ENCODE assay signal across 8 cellular contexts in genomic region chr4:153114771-153115321, GRCh38.
DNase-seq lines count a peak whose midpoint lies in the region; ATAC-seq and TF ChIP-seq lines count a peak whose summit lies in the region.

No MANE protein-coding gene starts in this region.

- DNase-seq in LoVo (ENCODE audit: low spot score), result peak; percentile 79
- DNase-seq in activated CD8-positive, alpha-beta memory T cell treated with anti-CD3 and anti-CD28 coated beads, Interleukin-2, amount 50 U/mL, for 24 hours (ENCODE audit: extremely low read depth), result peak; percentile 27
- DNase-seq in fibroblast of villous mesenchyme (ENCODE audit: low read depth), result peak; percentile 43
- peak; percentile 21 to 41 for DNase-seq in stimulated activated CD8-positive, alpha-beta memory T cell treated with anti-CD3 and anti-CD28 coated beads, Interleukin-7, amount 100 ng/mL, for 4 hours (ENCODE audit: low read depth in 2 of 2)
- no peak for DNase-seq in NCI-H748 (lab: John Stamatoyannopoulos, UW; ENCODE audit: unreplicated experiment)
- DNase-seq in NOMO-1 treated with DMSO at 0.1 percent for 48 hours (lab: John Stamatoyannopoulos, UW; ENCODE audit: unreplicated experiment), result no peak
- no peak for DNase-seq in inferior parietal cortex (ENCODE audit: extremely low spot score)

- ATAC-seq in GM18511 (IDR thresholded peaks at IDR 0.05; ENCODE audit: unreplicated experiment), result no peak

- no peak overlapping the region for H3K4me3 ChIP-seq in fibroblast of villous mesenchyme (ENCODE audit: low read depth, low read length)

- no peak for TF ChIP-seq CTCF in fibroblast of villous mesenchyme (IDR thresholded peaks at IDR 0.05; ENCODE audit: insufficient read depth, low read depth, low read length)

Comparison
In these comparisons a context has a peak if more than half of its experiments do, and no peak if none do; other contexts are left out.
1. DNase-seq: peak in LoVo (single experiment), activated CD8-positive, alpha-beta memory T cell treated with anti-CD3 and anti-CD28 coated beads, Interleukin-2, amount 50 U/mL, for 24 hours (single experiment), fibroblast of villous mesenchyme (single experiment) and stimulated activated CD8-positive, alpha-beta memory T cell treated with anti-CD3 and anti-CD28 coated beads, Interleukin-7, amount 100 ng/mL, for 4 hours (2 of 2); none in NCI-H748 (single experiment), NOMO-1 treated with DMSO at 0.1 percent for 48 hours (single experiment) and inferior parietal cortex (single experiment).